ENCODE assay signal across 1 cellular context in genomic region chr2:88054300-88055048, GRCh38.
TF ChIP-seq lines count a peak whose summit lies in the region.

No MANE protein-coding gene starts in this region.

TF ChIP-seq in GM12878, 131 proteins besides CTCF, POLR2A, EP300 and RAD21:
- TF ChIP-seq IKZF2 (IDR thresholded peaks at IDR 0.05) (0 out of 4 replicates have a peak, but pooled peaks of 1 of the 2 experiments have one; percentile 4), STAT3 (IDR thresholded peaks at IDR 0.05; ENCODE audit: low read depth, low read length) (no peak), CBX5 (IDR thresholded peaks at IDR 0.05; ENCODE audit: low read depth) (no peak), MLLT1 (IDR thresholded peaks at IDR 0.05) (peak; percentile 83)
- TF ChIP-seq, protein P1, sequence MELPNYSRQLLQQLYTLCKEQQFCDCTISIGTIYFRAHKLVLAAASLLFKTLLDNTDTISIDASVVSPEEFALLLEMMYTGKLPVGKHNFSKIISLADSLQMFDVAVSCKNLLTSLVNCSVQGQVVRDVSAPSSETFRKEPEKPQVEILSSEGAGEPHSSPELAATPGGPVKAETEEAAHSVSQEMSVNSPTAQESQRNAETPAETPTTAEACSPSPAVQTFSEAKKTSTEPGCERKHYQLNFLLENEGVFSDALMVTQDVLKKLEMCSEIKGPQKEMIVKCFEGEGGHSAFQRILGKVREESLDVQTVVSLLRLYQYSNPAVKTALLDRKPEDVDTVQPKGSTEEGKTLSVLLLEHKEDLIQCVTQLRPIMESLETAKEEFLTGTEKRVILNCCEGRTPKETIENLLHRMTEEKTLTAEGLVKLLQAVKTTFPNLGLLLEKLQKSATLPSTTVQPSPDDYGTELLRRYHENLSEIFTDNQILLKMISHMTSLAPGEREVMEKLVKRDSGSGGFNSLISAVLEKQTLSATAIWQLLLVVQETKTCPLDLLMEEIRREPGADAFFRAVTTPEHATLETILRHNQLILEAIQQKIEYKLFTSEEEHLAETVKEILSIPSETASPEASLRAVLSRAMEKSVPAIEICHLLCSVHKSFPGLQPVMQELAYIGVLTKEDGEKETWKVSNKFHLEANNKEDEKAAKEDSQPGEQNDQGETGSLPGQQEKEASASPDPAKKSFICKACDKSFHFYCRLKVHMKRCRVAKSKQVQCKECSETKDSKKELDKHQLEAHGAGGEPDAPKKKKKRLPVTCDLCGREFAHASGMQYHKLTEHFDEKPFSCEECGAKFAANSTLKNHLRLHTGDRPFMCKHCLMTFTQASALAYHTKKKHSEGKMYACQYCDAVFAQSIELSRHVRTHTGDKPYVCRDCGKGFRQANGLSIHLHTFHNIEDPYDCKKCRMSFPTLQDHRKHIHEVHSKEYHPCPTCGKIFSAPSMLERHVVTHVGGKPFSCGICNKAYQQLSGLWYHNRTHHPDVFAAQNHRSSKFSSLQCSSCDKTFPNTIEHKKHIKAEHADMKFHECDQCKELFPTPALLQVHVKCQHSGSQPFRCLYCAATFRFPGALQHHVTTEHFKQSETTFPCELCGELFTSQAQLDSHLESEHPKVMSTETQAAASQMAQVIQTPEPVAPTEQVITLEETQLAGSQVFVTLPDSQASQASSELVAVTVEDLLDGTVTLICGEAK (IDR thresholded peaks at IDR 0.05; ENCODE audit: borderline replicate concordance) = peak; percentile 30; the same call in 1 of the 2 replicates
